In genomic region chr19:36672368-36672767, GRCh38 we compare ENCODE assay signal across 19 cellular contexts. TPM values are rescaled to one million over a fixed set of nuclear protein-coding genes. Genes with fewer than 3 reads are reported as not detected.
DNase-seq lines count a peak whose midpoint lies in the region; ATAC-seq and TF ChIP-seq lines count a peak whose summit lies in the region.
"Had no signal": no experiment of that assay in that cellular context is flagged by ENCODE, and none has a peak within 500 bp of the region (broad histone marks: within the 10 kb centered on the region; RNA-seq: fewer than 3 reads in every experiment).

No MANE protein-coding gene starts in this region.

- TF ChIP-seq CTCF in heart right ventricle (IDR thresholded peaks at IDR 0.05) (no peak), GM20000 (IDR thresholded peaks at IDR 0.05; ENCODE audit: extremely low read depth, missing control alignments) (no peak)

- no peak overlapping the region for H3K4me3 ChIP-seq in heart right ventricle
- H3K4me3 ChIP-seq: A549; BLaER1 treated with 17β-estradiol and CSF1 and Interleukin-3, amounts not matched to agents 10 nM and 100 nM had no signal

- peaks cover 0 to 28% (median 10%) of the 10 kb centered on the region in 9 donors for H3K4me1 ChIP-seq in heart right ventricle
- H3K4me1 ChIP-seq: A549, BE2C had no signal

- H3K27ac ChIP-seq in heart right ventricle: no peak overlapping the region
- H3K27ac ChIP-seq: A549; BLaER1 treated with 17β-estradiol and CSF1 and Interleukin-3, amounts not matched to agents 10 nM and 100 nM had no signal

- DNase-seq in Right ventricle myocardium superior (no peak), left cardiac atrium (no peak), heart right ventricle (no peak), left ventricle myocardium superior (no peak), superior temporal gyrus (ENCODE audit: extremely low spot score) (no peak), GM20000 (ENCODE audit: low spot score) (no peak)
- DNase-seq: 8988T; ACHN; AML-193; BE2C; CD4-positive, alpha-beta T cell; CD8-positive, alpha-beta memory T cell; DMS 273 treated with DMSO at 0.1 percent for 48 hours; DMS79 treated with DMSO at 0.1 percent for 48 hours; GF-D8; GOT3; HCEC 1CT had no signal

- ATAC-seq in Right ventricle myocardium superior (ENCODE audit: poor library complexity): peak; percentile 63
- no peak for ATAC-seq in left cardiac atrium
- ATAC-seq in heart right ventricle: peak in 6 of 8 donors; percentile 38 to 72 (median 45)
- ATAC-seq in left ventricle myocardium superior: peak; percentile 84
- ATAC-seq: A549 had no signal

- H3K9me3 ChIP-seq in heart right ventricle: peaks cover 0 to 94% (median 27%) of the 10 kb centered on the region in 11 donors
- H3K9me3 ChIP-seq: BE2C had no signal

- no peaks in the 10 kb centered on the region for H3K27me3 ChIP-seq in heart right ventricle
- H3K27me3 ChIP-seq: BE2C; BLaER1 treated with 17β-estradiol and CSF1 and Interleukin-3, amounts not matched to agents 10 nM and 100 nM had no signal

- H3K36me3 ChIP-seq in heart right ventricle: peaks cover 0 to 34% (median 3%) of the 10 kb centered on the region in 9 donors
- H3K36me3 ChIP-seq: BE2C had no signal

- intact Hi-C loops in Right ventricle myocardium superior (cut with DNase I) (no loop called here), left cardiac atrium (cut with DNase I) (no loop called here), heart right ventricle (cut with DNase I) (loop anchor here in 1 of 10 donors (10.0 kb wide), 1 partner anchor 148 kb away; the partner anchor contains the start of gene ZNF260), left ventricle myocardium superior (cut with micrococcal nuclease) (no loop called here)

- 56 to 67% methylated on average over 1 of the region's 1 CpG for WGBS in heart right ventricle, 2 donors

RNA-seq across cellular contexts. Expression of gene ZNF461, which starts 5.7 kb away (rescaled TPM):
- total RNA-seq in Right ventricle myocardium superior (5.6 TPM), left cardiac atrium (1 to 10 TPM; 6.9 to 7.4 TPM), heart right ventricle (1 to 10 TPM; 4.4 to 8.5 (median 7.0) TPM), left ventricle myocardium superior (10.8 TPM)
- polyA plus RNA-seq in heart right ventricle: 1 to 10 TPM; 2.3 to 5.3 TPM

RNA-seq across cellular contexts. Expression of gene ZNF567, which starts 15.0 kb away (rescaled TPM):
- total RNA-seq in Right ventricle myocardium superior (3.1 TPM), left cardiac atrium (1 to 10 TPM; 3.8 to 5.4 TPM), heart right ventricle (1 to 10 TPM; 1.9 to 4.7 (median 3.7) TPM), left ventricle myocardium superior (3.7 TPM)
- polyA plus RNA-seq in heart right ventricle: 1 to 10 TPM; 2.1 to 2.3 TPM

Comparison
In these comparisons a context has a peak if more than half of its experiments do, and no peak if none do; other contexts are left out.
1. ATAC-seq: peak in Right ventricle myocardium superior (single experiment), heart right ventricle (6 of 8) and left ventricle myocardium superior (single experiment); none in left cardiac atrium (0 of 2).